Comparison of ENCODE assay signal across 17 cellular contexts in the genomic region with DNA sequence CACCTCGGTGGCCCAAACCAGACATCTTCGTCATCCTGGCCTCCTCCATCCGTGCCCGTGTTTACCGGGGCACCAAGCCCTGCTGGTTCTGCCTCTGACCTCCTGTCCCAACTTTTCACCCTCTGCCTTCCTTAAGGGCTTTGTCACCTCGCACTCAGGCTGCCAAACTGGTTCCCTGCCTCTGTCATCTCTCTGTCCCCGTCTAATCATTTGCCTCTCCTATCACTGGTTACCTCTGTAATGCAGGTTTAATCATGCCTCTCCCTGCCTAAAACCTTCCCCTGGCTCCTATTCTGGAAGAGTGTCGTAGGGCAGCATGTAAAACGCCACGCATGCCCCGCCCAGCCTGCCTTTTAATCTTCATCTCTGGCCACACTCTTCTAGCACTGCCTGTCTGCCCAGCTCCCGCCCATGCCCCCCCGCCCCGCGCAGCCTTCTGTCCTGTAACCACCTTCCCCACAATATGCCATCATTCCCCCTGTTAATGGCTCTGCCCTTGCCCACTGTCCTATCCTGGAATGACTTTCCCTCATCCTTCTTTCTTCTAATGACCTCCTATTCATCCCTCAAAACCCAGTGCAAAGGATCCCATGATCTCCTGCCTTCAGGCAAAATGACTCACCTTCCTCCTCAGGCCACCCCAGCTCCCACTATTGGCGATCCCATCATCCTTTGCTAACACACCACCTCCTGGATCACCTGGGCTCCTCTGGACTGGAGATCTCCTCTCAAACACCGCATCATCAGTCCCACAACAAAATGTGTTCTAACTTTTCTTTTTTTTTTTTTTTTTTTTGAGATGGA.
DNase-seq lines count a peak whose midpoint lies in the region; ATAC-seq and TF ChIP-seq lines count a peak whose summit lies in the region.
"Had no signal": no experiment of that assay in that cellular context is flagged by ENCODE, and none has a peak within 500 bp of the region (broad histone marks: within the 10 kb centered on the region; RNA-seq: fewer than 3 reads in every experiment).

No MANE protein-coding gene starts in this region.

- H3K4me3 ChIP-seq in smooth muscle cell, result no peak overlapping the region
- H3K4me3 ChIP-seq: A549, SJSA1, upper lobe of left lung had no signal

- peaks cover 26% of the 10 kb centered on the region for H3K79me2 ChIP-seq in smooth muscle cell (ENCODE audit: low read depth)

- no peak for TF ChIP-seq CTCF in smooth muscle cell (IDR thresholded peaks at IDR 0.05; ENCODE audit: borderline replicate concordance, insufficient read depth, poor library complexity, severe bottlenecking)

- intact Hi-C loops in activated CD4-positive, alpha-beta T cell treated with anti-CD3 and anti-CD28 coated beads, Interleukin-2, amount 10 ng/mL, durations not matched to agents 24 days and 14 days (cut with micrococcal nuclease), result no loop called here

- H3K9me3 ChIP-seq in smooth muscle cell (replicated peaks; ENCODE audit: low read depth), result no peaks in the 10 kb centered on the region
- H3K9me3 ChIP-seq: A549, SJSA1, upper lobe of left lung had no signal

- CTCF ChIA-PET in activated CD4-positive, alpha-beta T cell treated with anti-CD3 and anti-CD28 coated beads, Interleukin-2, amount 10 ng/mL, durations not matched to agents 7 days and 5 days (lab: Charles Lee), result interaction anchor here (1.2 kb wide), 1 partner anchor 9 kb away, joined by 3 read pairs; no protein-coding TSS in a partner anchor

- ATAC-seq in effector memory CD8-positive, alpha-beta T cell (replicated peaks), result no peak
- ATAC-seq in GM19324 (IDR thresholded peaks at IDR 0.05; ENCODE audit: low FRiP score, unreplicated experiment), result no peak
- ATAC-seq: A549, HepG2, natural killer cell had no signal

- H3K4me2 ChIP-seq in smooth muscle cell, result no peak overlapping the region
- H3K4me2 ChIP-seq: A549 had no signal

- no peak overlapping the region for H3K9ac ChIP-seq in smooth muscle cell (ENCODE audit: low read depth)

- H3K4me1 Mint-ChIP-seq in activated CD4-positive, alpha-beta T cell treated with anti-CD3 and anti-CD28 coated beads, Interleukin-2, amount 10 ng/mL, durations not matched to agents 24 days and 14 days, result peaks cover 8% of the 10 kb centered on the region
- H3K4me1 Mint-ChIP-seq in activated CD4-positive, alpha-beta T cell treated with anti-CD3 and anti-CD28 coated beads, Interleukin-2, amount 10 ng/mL, durations not matched to agents 7 days and 5 days, result peaks cover 7% of the 10 kb centered on the region
- H3K4me1 Mint-ChIP-seq in effector memory CD8-positive, alpha-beta T cell (ENCODE audit: low read depth in 2 of 2), result peaks cover 26 to 31% of the 10 kb centered on the region in 2 donors

- 80% methylated on average over 17 of the region's 17 CpGs for WGBS in smooth muscle cell (ENCODE audit: low lambda C conversion rate)

- peaks cover 6% of the 10 kb centered on the region for H3K4me1 ChIP-seq in smooth muscle cell (ENCODE audit: low read depth)

- no peak for DNase-seq in activated CD4-positive, alpha-beta T cell treated with anti-CD3 and anti-CD28 coated beads, Interleukin-2, amount 10 ng/mL, durations not matched to agents 24 days and 14 days
- no peak for DNase-seq in activated CD4-positive, alpha-beta T cell treated with anti-CD3 and anti-CD28 coated beads, Interleukin-2, amount 10 ng/mL, durations not matched to agents 7 days and 5 days
- DNase-seq in HT-29 (ENCODE audit: low spot score) (peak; percentile 38), smooth muscle cell (lab: John Stamatoyannopoulos, UW; ENCODE audit: unreplicated experiment) (no peak), NCI-H226 (no peak), NCI-H128 (lab: John Stamatoyannopoulos, UW; ENCODE audit: unreplicated experiment) (no peak)
- no peak for DNase-seq in effector memory CD8-positive, alpha-beta T cell
- DNase-seq: COR-L47; natural killer cell; NCI-H2171; retina; stimulated activated CD4-positive, alpha-beta T cell treated with anti-CD3 and anti-CD28 coated beads, Interleukin-1b, Interleukin-23, amount 100 ng/mL, for 48 hours; upper lobe of left lung had no signal

- no peaks in the 10 kb centered on the region for H3K27me3 Mint-ChIP-seq in activated CD4-positive, alpha-beta T cell treated with anti-CD3 and anti-CD28 coated beads, Interleukin-2, amount 10 ng/mL, durations not matched to agents 24 days and 14 days
- H3K27me3 Mint-ChIP-seq in activated CD4-positive, alpha-beta T cell treated with anti-CD3 and anti-CD28 coated beads, Interleukin-2, amount 10 ng/mL, durations not matched to agents 7 days and 5 days, result no peaks in the 10 kb centered on the region
- no peaks in the 10 kb centered on the region for H3K27me3 Mint-ChIP-seq in effector memory CD8-positive, alpha-beta T cell

- peaks cover 29% of the 10 kb centered on the region for H3K36me3 Mint-ChIP-seq in activated CD4-positive, alpha-beta T cell treated with anti-CD3 and anti-CD28 coated beads, Interleukin-2, amount 10 ng/mL, durations not matched to agents 24 days and 14 days (ENCODE audit: low read depth)
- H3K36me3 Mint-ChIP-seq in activated CD4-positive, alpha-beta T cell treated with anti-CD3 and anti-CD28 coated beads, Interleukin-2, amount 10 ng/mL, durations not matched to agents 7 days and 5 days (ENCODE audit: low read depth), result peaks cover 36% of the 10 kb centered on the region
- H3K36me3 Mint-ChIP-seq in effector memory CD8-positive, alpha-beta T cell (ENCODE audit: insufficient read depth), result peaks cover 72% of the 10 kb centered on the region

- H3K27me3 ChIP-seq in smooth muscle cell (ENCODE audit: low read depth), result no peaks in the 10 kb centered on the region
- H3K27me3 ChIP-seq: SJSA1, upper lobe of left lung had no signal

- no peaks in the 10 kb centered on the region for H3F3A ChIP-seq in smooth muscle cell (ENCODE audit: low read depth)

- H2AFZ ChIP-seq in smooth muscle cell (ENCODE audit: low read depth), result no peak overlapping the region

- peak overlapping the region; percentile 31 for H3K27ac ChIP-seq in smooth muscle cell (ENCODE audit: low read depth)
- H3K27ac ChIP-seq: A549, SJSA1, upper lobe of left lung had no signal

- H3K4me3 Mint-ChIP-seq in activated CD4-positive, alpha-beta T cell treated with anti-CD3 and anti-CD28 coated beads, Interleukin-2, amount 10 ng/mL, durations not matched to agents 24 days and 14 days, result no peak overlapping the region
- no peak overlapping the region for H3K4me3 Mint-ChIP-seq in activated CD4-positive, alpha-beta T cell treated with anti-CD3 and anti-CD28 coated beads, Interleukin-2, amount 10 ng/mL, durations not matched to agents 7 days and 5 days
- no peak overlapping the region for H3K4me3 Mint-ChIP-seq in effector memory CD8-positive, alpha-beta T cell
- H3K4me3 Mint-ChIP-seq: natural killer cell had no signal

- H4K20me1 ChIP-seq in smooth muscle cell (ENCODE audit: low read depth), result peaks cover 100% of the 10 kb centered on the region

- POLR2A ChIA-PET in activated CD4-positive, alpha-beta T cell treated with anti-CD3 and anti-CD28 coated beads, Interleukin-2, amount 10 ng/mL, durations not matched to agents 7 days and 5 days (lab: Charles Lee), result no interaction called here

- no peaks in the 10 kb centered on the region for H3K9me3 Mint-ChIP-seq in activated CD4-positive, alpha-beta T cell treated with anti-CD3 and anti-CD28 coated beads, Interleukin-2, amount 10 ng/mL, durations not matched to agents 24 days and 14 days
- H3K9me3 Mint-ChIP-seq in activated CD4-positive, alpha-beta T cell treated with anti-CD3 and anti-CD28 coated beads, Interleukin-2, amount 10 ng/mL, durations not matched to agents 7 days and 5 days, result no peaks in the 10 kb centered on the region
- no peaks in the 10 kb centered on the region for H3K9me3 Mint-ChIP-seq in effector memory CD8-positive, alpha-beta T cell
- H3K9me3 Mint-ChIP-seq: natural killer cell had no signal

- H3K36me3 ChIP-seq in smooth muscle cell (ENCODE audit: low read depth), result no peaks in the 10 kb centered on the region

- peak overlapping the region; percentile 18 for H3K27ac Mint-ChIP-seq in activated CD4-positive, alpha-beta T cell treated with anti-CD3 and anti-CD28 coated beads, Interleukin-2, amount 10 ng/mL, durations not matched to agents 24 days and 14 days
- H3K27ac Mint-ChIP-seq in activated CD4-positive, alpha-beta T cell treated with anti-CD3 and anti-CD28 coated beads, Interleukin-2, amount 10 ng/mL, durations not matched to agents 7 days and 5 days, result no peak overlapping the region
- peak overlapping the region; percentile 16 to 70 for H3K27ac Mint-ChIP-seq in effector memory CD8-positive, alpha-beta T cell
